8 cellular contexts compared by ENCODE assay signal in genomic region chr1:120354618-120355184, GRCh38.
DNase-seq lines count a peak whose midpoint lies in the region; ATAC-seq and TF ChIP-seq lines count a peak whose summit lies in the region.
"Not testable (repeated sequence)": the region's sequence is repeated elsewhere in the genome, so short reads cannot be mapped to it uniquely, and the experiment has no call there.

No MANE protein-coding gene starts in this region.

- H3K27me3 Mint-ChIP-seq in naive B cell; stimulated activated memory B cell treated with anti-CD40 and anti-IgM and Interleukin-4, amounts not matched to agents 10 μg/mL and 1 μg/mL and 100 μg/mL, for 72 hours: not testable (repeated sequence)

- H3K9me3 Mint-ChIP-seq in naive B cell; stimulated activated memory B cell treated with anti-CD40 and anti-IgM and Interleukin-4, amounts not matched to agents 10 μg/mL and 1 μg/mL and 100 μg/mL, for 72 hours: not testable (repeated sequence)

- peak overlapping the region; percentile 96 for H3K27ac ChIP-seq in HUES6 (ENCODE audit: low read depth, low read length)
- H3K27ac ChIP-seq in foreskin keratinocyte = not testable (repeated sequence)

- H3K4me3 Mint-ChIP-seq in naive B cell = peak overlapping the region; percentile 74 to 97 (median 90)
- H3K4me3 Mint-ChIP-seq in stimulated activated memory B cell treated with anti-CD40 and anti-IgM and Interleukin-4, amounts not matched to agents 10 μg/mL and 1 μg/mL and 100 μg/mL, for 72 hours = peak overlapping the region; percentile 83

- not testable (repeated sequence) for TF ChIP-seq CTCF in foreskin keratinocyte (conservative IDR thresholded peaks at IDR 0.05)

- peak; percentile 62 for DNase-seq in Daoy (ENCODE audit: low read depth)
- DNase-seq in T-helper 2 cell = peak in 4 of 5 experiments; percentile 18 to 81 (median 52)
- DNase-seq in activated naive CD8-positive, alpha-beta T cell treated with anti-CD3 and anti-CD28 coated beads, Interleukin-2, amount 50 U/mL, for 16 hours (ENCODE audit: low read depth, low spot score) = peak; percentile 13
- DNase-seq in foreskin keratinocyte = peak; percentile 43 to 71
- DNase-seq in naive B cell = peak; percentile 72

- not testable (repeated sequence) for H3K4me1 Mint-ChIP-seq in naive B cell; stimulated activated memory B cell treated with anti-CD40 and anti-IgM and Interleukin-4, amounts not matched to agents 10 μg/mL and 1 μg/mL and 100 μg/mL, for 72 hours

- ATAC-seq in GM21723 (IDR thresholded peaks at IDR 0.05; ENCODE audit: unreplicated experiment) = peak; percentile 81
- peak; percentile 96 for ATAC-seq in foreskin keratinocyte
- ATAC-seq in naive B cell (ENCODE audit: low read depth in 2 of 2) = peak; percentile 84
- peak; percentile 98 for ATAC-seq in stimulated activated memory B cell treated with anti-CD40 and anti-IgM and Interleukin-4, amounts not matched to agents 10 μg/mL and 1 μg/mL and 100 μg/mL, for 72 hours

- H3K27ac Mint-ChIP-seq in naive B cell = peak overlapping the region; percentile 96 to 100 (median 99)
- H3K27ac Mint-ChIP-seq in stimulated activated memory B cell treated with anti-CD40 and anti-IgM and Interleukin-4, amounts not matched to agents 10 μg/mL and 1 μg/mL and 100 μg/mL, for 72 hours = peak overlapping the region; percentile 98

- not testable (repeated sequence) for H3K4me1 ChIP-seq in HUES6 (ENCODE audit: control insufficient read depth, insufficient read depth, low read length); foreskin keratinocyte

- not testable (repeated sequence) for H3K9me3 ChIP-seq in HUES6 (ENCODE audit: control insufficient read depth, insufficient read depth, low read depth, low read length)

- not testable (repeated sequence) for H3K27me3 ChIP-seq in HUES6 (ENCODE audit: control insufficient read depth, insufficient read depth, low read length); foreskin keratinocyte

- not testable (repeated sequence) for H3K36me3 ChIP-seq in HUES6 (ENCODE audit: control insufficient read depth, insufficient read depth, low read length)

- peak overlapping the region; percentile 91 for H3K9ac ChIP-seq in HUES6 (ENCODE audit: low read length)

- H3K4me3 ChIP-seq in HUES6 (ENCODE audit: low read depth, low read length) = peak overlapping the region; percentile 37

- not testable (repeated sequence) for H3K36me3 Mint-ChIP-seq in naive B cell; stimulated activated memory B cell treated with anti-CD40 and anti-IgM and Interleukin-4, amounts not matched to agents 10 μg/mL and 1 μg/mL and 100 μg/mL, for 72 hours

Comparison
In these comparisons a context has a peak if more than half of its experiments do, and no peak if none do; other contexts are left out.
1. DNase-seq: peak in every context shown above with its lines; median percentile 72 in naive B cell; 62 in Daoy; 57 in foreskin keratinocyte; 52 in T-helper 2 cell; 13 in activated naive CD8-positive, alpha-beta T cell treated with anti-CD3 and anti-CD28 coated beads, Interleukin-2, amount 50 U/mL, for 16 hours.